ENCODE assay signal across 1 cellular context in the genomic region with DNA sequence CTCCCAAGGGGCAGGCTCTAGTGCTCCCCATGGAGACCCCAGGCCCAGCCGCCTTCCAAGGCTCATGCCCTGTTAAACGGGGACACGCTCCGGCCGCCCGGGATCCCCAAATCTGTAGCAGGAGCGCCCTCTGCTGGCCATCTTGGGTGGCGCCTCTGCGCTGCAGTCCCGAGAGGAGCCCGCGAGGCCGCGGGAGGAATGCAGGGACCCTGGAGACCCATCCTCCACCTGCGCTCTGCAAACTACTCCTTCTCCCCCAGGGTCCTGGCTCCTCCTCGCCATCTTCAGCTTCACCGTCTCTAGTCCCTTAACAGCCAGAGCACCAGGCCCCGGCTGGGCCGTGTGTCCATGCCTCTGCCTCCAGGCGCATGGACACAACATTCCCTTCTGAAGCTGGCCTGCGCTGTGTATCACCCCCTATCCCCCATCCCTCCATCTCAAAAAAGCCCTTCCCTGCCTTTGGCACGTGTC.
TF ChIP-seq lines count a peak whose summit lies in the region.

No MANE protein-coding gene starts in this region.

TF ChIP-seq in H1, 55 proteins besides CTCF, POLR2A, EP300 and RAD21:
- TF ChIP-seq, protein P1, sequence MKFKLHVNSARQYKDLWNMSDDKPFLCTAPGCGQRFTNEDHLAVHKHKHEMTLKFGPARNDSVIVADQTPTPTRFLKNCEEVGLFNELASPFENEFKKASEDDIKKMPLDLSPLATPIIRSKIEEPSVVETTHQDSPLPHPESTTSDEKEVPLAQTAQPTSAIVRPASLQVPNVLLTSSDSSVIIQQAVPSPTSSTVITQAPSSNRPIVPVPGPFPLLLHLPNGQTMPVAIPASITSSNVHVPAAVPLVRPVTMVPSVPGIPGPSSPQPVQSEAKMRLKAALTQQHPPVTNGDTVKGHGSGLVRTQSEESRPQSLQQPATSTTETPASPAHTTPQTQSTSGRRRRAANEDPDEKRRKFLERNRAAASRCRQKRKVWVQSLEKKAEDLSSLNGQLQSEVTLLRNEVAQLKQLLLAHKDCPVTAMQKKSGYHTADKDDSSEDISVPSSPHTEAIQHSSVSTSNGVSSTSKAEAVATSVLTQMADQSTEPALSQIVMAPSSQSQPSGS (IDR thresholded peaks at IDR 0.05; ENCODE audit: low read length), result no peak
- TF ChIP-seq JUN (IDR thresholded peaks at IDR 0.05; ENCODE audit: low read depth, low read length) (no peak), TBP (IDR thresholded peaks at IDR 0.05; ENCODE audit: low read depth, low read length) (peak; percentile 28; the same call in 1 of the 2 replicates), E2F6 (IDR thresholded peaks at IDR 0.05) (peak; percentile 54; the same call in 1 of the 2 replicates), EGR1 (IDR thresholded peaks at IDR 0.05; ENCODE audit: borderline replicate concordance, low read depth, low read length) (no peak), EZH2 (IDR thresholded peaks at IDR 0.05; ENCODE audit: low read depth, low read length, severe bottlenecking) (no peak), JUND (IDR thresholded peaks at IDR 0.05; ENCODE audit: low read length) (no peak), TEAD4 (IDR thresholded peaks at IDR 0.05; ENCODE audit: low read depth, low read length) (peak; percentile 83), PHF8 (conservative IDR thresholded peaks at IDR 0.05; ENCODE audit: low read depth, low read length) (no peak; the same call in 1 of the 2 replicates), SAP30 (IDR thresholded peaks at IDR 0.05; ENCODE audit: insufficient read depth, insufficient replicate concordance, low read length) (no peak), POLR2AphosphoS5 (IDR thresholded peaks at IDR 0.05; ENCODE audit: low read depth, low read length) (no peak), NRF1 (IDR thresholded peaks at IDR 0.05; ENCODE audit: low read depth, low read length) (no peak), TCF12 (IDR thresholded peaks at IDR 0.05; ENCODE audit: low read depth, low read length) (no peak), TAF7 (optimal IDR thresholded peaks at IDR 0.05; ENCODE audit: borderline replicate concordance, low read depth, low read length) (no peak), SP2 (IDR thresholded peaks at IDR 0.05; ENCODE audit: low read length) (no peak), YY1 (IDR thresholded peaks at IDR 0.05; ENCODE audit: low read depth, low read length) (0 out of 2 replicates have a peak, but pooled peaks have one; percentile 56), SIRT6 (IDR thresholded peaks at IDR 0.05; ENCODE audit: low read length) (no peak), ASH2L (IDR thresholded peaks at IDR 0.05; ENCODE audit: low read length) (no peak), KDM1A (IDR thresholded peaks at IDR 0.05; ENCODE audit: borderline replicate concordance, low read length) (no peak), KDM4A (IDR thresholded peaks at IDR 0.05; ENCODE audit: low read depth, low read length, severe bottlenecking) (peak; percentile 51), CREB1 (IDR thresholded peaks at IDR 0.05) (no peak)
